1 cellular context compared by ENCODE assay signal in the genomic region with DNA sequence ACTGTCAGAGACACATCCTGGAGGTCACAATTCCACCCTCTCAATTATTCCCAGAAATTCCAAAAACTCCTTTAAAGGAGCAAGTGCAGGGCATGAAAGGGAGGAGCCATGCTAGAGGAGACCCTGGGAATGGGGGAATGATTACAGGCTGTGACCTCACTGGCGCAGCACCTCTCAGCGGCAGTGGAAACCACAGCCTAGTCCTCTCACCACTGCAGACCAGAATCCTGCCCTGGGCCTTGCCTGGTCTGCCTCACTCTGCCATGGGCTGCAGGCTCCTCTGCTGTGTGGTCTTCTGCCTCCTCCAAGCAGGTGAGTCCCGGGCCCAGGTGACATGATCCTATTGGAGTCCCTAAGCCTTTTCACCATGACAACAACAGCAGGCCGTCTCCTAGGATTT.
TF ChIP-seq lines count a peak whose summit lies in the region.

No MANE protein-coding gene starts in this region.

TF ChIP-seq in HepG2, 621 proteins besides CTCF, POLR2A, EP300 and RAD21:
- TF ChIP-seq, protein P1, sequence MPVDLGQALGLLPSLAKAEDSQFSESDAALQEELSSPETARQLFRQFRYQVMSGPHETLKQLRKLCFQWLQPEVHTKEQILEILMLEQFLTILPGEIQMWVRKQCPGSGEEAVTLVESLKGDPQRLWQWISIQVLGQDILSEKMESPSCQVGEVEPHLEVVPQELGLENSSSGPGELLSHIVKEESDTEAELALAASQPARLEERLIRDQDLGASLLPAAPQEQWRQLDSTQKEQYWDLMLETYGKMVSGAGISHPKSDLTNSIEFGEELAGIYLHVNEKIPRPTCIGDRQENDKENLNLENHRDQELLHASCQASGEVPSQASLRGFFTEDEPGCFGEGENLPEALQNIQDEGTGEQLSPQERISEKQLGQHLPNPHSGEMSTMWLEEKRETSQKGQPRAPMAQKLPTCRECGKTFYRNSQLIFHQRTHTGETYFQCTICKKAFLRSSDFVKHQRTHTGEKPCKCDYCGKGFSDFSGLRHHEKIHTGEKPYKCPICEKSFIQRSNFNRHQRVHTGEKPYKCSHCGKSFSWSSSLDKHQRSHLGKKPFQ (CRISPR knock-in tag; IDR thresholded peaks at IDR 0.05; ENCODE audit: insufficient replicate concordance) = no peak
- TF ChIP-seq ZNF605 (CRISPR knock-in tag; IDR thresholded peaks at IDR 0.05) = no peak
- no peak for TF ChIP-seq CBX2 (IDR thresholded peaks at IDR 0.05; ENCODE audit: low read depth, low read length)
- no peak for TF ChIP-seq CBX2 (CRISPR knock-in tag; IDR thresholded peaks at IDR 0.05; ENCODE audit: low read depth)
- no peak for TF ChIP-seq NR3C1 (CRISPR knock-in tag; IDR thresholded peaks at IDR 0.05)
- TF ChIP-seq RBAK (CRISPR knock-in tag; IDR thresholded peaks at IDR 0.05) = no peak
- TF ChIP-seq ZNF329 (CRISPR knock-in tag; IDR thresholded peaks at IDR 0.05; ENCODE audit: low read depth) = no peak
- TF ChIP-seq, protein P2, sequence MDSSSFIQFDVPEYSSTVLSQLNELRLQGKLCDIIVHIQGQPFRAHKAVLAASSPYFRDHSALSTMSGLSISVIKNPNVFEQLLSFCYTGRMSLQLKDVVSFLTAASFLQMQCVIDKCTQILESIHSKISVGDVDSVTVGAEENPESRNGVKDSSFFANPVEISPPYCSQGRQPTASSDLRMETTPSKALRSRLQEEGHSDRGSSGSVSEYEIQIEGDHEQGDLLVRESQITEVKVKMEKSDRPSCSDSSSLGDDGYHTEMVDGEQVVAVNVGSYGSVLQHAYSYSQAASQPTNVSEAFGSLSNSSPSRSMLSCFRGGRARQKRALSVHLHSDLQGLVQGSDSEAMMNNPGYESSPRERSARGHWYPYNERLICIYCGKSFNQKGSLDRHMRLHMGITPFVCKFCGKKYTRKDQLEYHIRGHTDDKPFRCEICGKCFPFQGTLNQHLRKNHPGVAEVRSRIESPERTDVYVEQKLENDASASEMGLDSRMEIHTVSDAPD (CRISPR knock-in tag; IDR thresholded peaks at IDR 0.05) = no peak
- TF ChIP-seq, protein P3, sequence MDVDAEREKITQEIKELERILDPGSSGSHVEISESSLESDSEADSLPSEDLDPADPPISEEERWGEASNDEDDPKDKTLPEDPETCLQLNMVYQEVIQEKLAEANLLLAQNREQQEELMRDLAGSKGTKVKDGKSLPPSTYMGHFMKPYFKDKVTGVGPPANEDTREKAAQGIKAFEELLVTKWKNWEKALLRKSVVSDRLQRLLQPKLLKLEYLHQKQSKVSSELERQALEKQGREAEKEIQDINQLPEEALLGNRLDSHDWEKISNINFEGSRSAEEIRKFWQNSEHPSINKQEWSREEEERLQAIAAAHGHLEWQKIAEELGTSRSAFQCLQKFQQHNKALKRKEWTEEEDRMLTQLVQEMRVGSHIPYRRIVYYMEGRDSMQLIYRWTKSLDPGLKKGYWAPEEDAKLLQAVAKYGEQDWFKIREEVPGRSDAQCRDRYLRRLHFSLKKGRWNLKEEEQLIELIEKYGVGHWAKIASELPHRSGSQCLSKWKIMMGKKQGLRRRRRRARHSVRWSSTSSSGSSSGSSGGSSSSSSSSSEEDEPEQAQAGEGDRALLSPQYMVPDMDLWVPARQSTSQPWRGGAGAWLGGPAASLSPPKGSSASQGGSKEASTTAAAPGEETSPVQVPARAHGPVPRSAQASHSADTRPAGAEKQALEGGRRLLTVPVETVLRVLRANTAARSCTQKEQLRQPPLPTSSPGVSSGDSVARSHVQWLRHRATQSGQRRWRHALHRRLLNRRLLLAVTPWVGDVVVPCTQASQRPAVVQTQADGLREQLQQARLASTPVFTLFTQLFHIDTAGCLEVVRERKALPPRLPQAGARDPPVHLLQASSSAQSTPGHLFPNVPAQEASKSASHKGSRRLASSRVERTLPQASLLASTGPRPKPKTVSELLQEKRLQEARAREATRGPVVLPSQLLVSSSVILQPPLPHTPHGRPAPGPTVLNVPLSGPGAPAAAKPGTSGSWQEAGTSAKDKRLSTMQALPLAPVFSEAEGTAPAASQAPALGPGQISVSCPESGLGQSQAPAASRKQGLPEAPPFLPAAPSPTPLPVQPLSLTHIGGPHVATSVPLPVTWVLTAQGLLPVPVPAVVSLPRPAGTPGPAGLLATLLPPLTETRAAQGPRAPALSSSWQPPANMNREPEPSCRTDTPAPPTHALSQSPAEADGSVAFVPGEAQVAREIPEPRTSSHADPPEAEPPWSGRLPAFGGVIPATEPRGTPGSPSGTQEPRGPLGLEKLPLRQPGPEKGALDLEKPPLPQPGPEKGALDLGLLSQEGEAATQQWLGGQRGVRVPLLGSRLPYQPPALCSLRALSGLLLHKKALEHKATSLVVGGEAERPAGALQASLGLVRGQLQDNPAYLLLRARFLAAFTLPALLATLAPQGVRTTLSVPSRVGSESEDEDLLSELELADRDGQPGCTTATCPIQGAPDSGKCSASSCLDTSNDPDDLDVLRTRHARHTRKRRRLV (CRISPR knock-in tag; IDR thresholded peaks at IDR 0.05) = no peak
- no peak for TF ChIP-seq KLF9 (CRISPR knock-in tag; IDR thresholded peaks at IDR 0.05; ENCODE audit: low read depth)
- no peak for TF ChIP-seq IKZF1 (IDR thresholded peaks at IDR 0.05)
- TF ChIP-seq HNRNPH1 (optimal IDR thresholded peaks at IDR 0.05; ENCODE audit: low read depth, low read length) = no peak
- TF ChIP-seq, protein P4, sequence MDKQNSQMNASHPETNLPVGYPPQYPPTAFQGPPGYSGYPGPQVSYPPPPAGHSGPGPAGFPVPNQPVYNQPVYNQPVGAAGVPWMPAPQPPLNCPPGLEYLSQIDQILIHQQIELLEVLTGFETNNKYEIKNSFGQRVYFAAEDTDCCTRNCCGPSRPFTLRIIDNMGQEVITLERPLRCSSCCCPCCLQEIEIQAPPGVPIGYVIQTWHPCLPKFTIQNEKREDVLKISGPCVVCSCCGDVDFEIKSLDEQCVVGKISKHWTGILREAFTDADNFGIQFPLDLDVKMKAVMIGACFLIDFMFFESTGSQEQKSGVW (CRISPR knock-in tag; IDR thresholded peaks at IDR 0.05; ENCODE audit: borderline replicate concordance) = no peak
- TF ChIP-seq ARNT2 (CRISPR knock-in tag; IDR thresholded peaks at IDR 0.05; ENCODE audit: low read depth) = no peak
